In genomic region chr3:155656466-155656865, GRCh38 we compare ENCODE assay signal across 30 cellular contexts.
"Had no signal": no experiment of that assay in that cellular context is flagged by ENCODE, and none has a peak within 500 bp of the region (broad histone marks: within the 10 kb centered on the region; RNA-seq: fewer than 3 reads in every experiment).

No MANE protein-coding gene starts in this region.

- H3K9me3 Mint-ChIP-seq: mesothelial cell of epicardium; naive B cell; natural killer cell; nephron progenitor cell; stimulated activated naive B cell treated with anti-CD40 and anti-IgM and Interleukin-4, amounts not matched to agents 10 μg/mL and 1 μg/mL and 100 μg/mL, for 72 hours had no signal

- H3K27me3 Mint-ChIP-seq: naive B cell; progenitor cell of endocrine pancreas; stimulated activated naive B cell treated with anti-CD40 and anti-IgM and Interleukin-4, amounts not matched to agents 10 μg/mL and 1 μg/mL and 100 μg/mL, for 72 hours had no signal

- DNase-seq: islet precursor cell; left cardiac atrium; mesendoderm; naive B cell; natural killer cell; nephron progenitor cell; occipital lobe; ovary; retina; right cardiac atrium; stimulated activated CD4-positive, alpha-beta T cell treated with anti-CD3 and anti-CD28 coated beads, Interleukin-12 subunit alpha, Interleukin-12 subunit beta, amount 100 ng/mL, for 4 hours; stimulated activated CD4-positive, alpha-beta T cell treated with anti-CD3 and anti-CD28 coated beads, Interleukin-15, amount 100 ng/mL, for 24 hours; stimulated activated CD4-positive, alpha-beta T cell treated with anti-CD3 and anti-CD28 coated beads, Interleukin-2, amount 100 ng/mL, for 24 hours; stimulated activated CD4-positive, alpha-beta T cell treated with anti-CD3 and anti-CD28 coated beads, Interleukin-4, amount 100 ng/mL, for 1 hour; stimulated activated naive B cell treated with anti-CD40 and anti-IgM and Interleukin-4, amounts not matched to agents 10 μg/mL and 1 μg/mL and 100 μg/mL, for 72 hours; stimulated activated naive CD8-positive, alpha-beta T cell treated with anti-CD3 and anti-CD28 coated beads, Interleukin-15, Interleukin-2, amounts not matched to agents 100 U/mL and 50 U/mL, for 24 hours; stomach; testis; thyroid gland; transverse colon; upper lobe of left lung had no signal

- H3K4me2 ChIP-seq: neural progenitor cell had no signal

- H3K27ac ChIP-seq: neural progenitor cell, neutrophil, ovary, skin epidermis, stomach, testis, thyroid gland, transverse colon, upper lobe of left lung, vagina had no signal

- ATAC-seq: left cardiac atrium; left lobe of liver; natural killer cell; right cardiac atrium; sciatic nerve; stimulated activated naive B cell treated with anti-CD40 and anti-IgM and Interleukin-4, amounts not matched to agents 10 μg/mL and 1 μg/mL and 100 μg/mL, for 72 hours; stimulated activated naive CD8-positive, alpha-beta T cell treated with anti-CD3 and anti-CD28 coated beads, Interleukin-15, Interleukin-2, amounts not matched to agents 100 U/mL and 50 U/mL, for 24 hours had no signal

- H3K27me3 ChIP-seq: neural progenitor cell, neutrophil, ovary, stomach, testis, thyroid gland, transverse colon, upper lobe of left lung, vagina had no signal

- H3K4me1 ChIP-seq: testis, vagina had no signal

- H3K4me1 Mint-ChIP-seq: mesothelial cell of epicardium; naive B cell; natural killer cell; neural progenitor cell; stimulated activated naive B cell treated with anti-CD40 and anti-IgM and Interleukin-4, amounts not matched to agents 10 μg/mL and 1 μg/mL and 100 μg/mL, for 72 hours had no signal

- H3K9ac ChIP-seq: neural progenitor cell had no signal

- H3K36me3 Mint-ChIP-seq: mesothelial cell of epicardium; naive B cell; natural killer cell; stimulated activated naive B cell treated with anti-CD40 and anti-IgM and Interleukin-4, amounts not matched to agents 10 μg/mL and 1 μg/mL and 100 μg/mL, for 72 hours had no signal

- H3K4me3 ChIP-seq: lung, neural progenitor cell, ovary, skin epidermis, stomach, testis, thyroid gland, transverse colon, upper lobe of left lung, vagina had no signal

- H2AFZ ChIP-seq: neural progenitor cell had no signal

- H3K4me3 Mint-ChIP-seq: mesothelial cell of epicardium; natural killer cell; nephron progenitor cell; neural progenitor cell; stimulated activated naive B cell treated with anti-CD40 and anti-IgM and Interleukin-4, amounts not matched to agents 10 μg/mL and 1 μg/mL and 100 μg/mL, for 72 hours had no signal

- H3K9me3 ChIP-seq: neutrophil, ovary, stomach, testis, thyroid gland, transverse colon, upper lobe of left lung, vagina had no signal

- H3K36me3 ChIP-seq: neural progenitor cell, neutrophil, ovary, stomach, thyroid gland, transverse colon, upper lobe of left lung, vagina had no signal

- H3K27ac Mint-ChIP-seq: mesothelial cell of epicardium; naive B cell; natural killer cell; neural progenitor cell; progenitor cell of endocrine pancreas; stimulated activated naive B cell treated with anti-CD40 and anti-IgM and Interleukin-4, amounts not matched to agents 10 μg/mL and 1 μg/mL and 100 μg/mL, for 72 hours had no signal
